8 cellular contexts compared by ENCODE assay signal in the genomic region with DNA sequence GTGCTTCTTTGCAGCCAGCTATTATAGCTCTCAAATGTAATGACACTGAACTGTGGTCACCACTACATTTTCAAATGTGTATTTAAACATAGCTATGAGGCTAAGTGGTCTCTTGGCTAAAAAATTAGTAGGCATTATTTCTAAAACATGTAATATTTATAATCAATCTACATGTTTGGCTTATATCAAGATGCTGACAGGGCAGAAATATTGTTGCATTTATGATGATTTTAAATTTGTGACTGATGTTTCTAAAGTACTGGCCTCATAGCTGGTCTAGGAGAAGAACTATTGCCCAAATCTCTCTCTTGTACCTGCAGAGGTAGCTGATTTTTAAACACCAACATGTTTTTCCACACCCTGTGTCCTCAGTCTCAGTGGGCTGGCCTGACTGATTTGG.
"Had no signal": no experiment of that assay in that cellular context is flagged by ENCODE, and none has a peak within 500 bp of the region (broad histone marks: within the 10 kb centered on the region; RNA-seq: fewer than 3 reads in every experiment).

No MANE protein-coding gene starts in this region.

- H3K4me3 ChIP-seq: GM12878 had no signal

- DNase-seq: GDM1, GF-D8 had no signal

- ATAC-seq: GM12878 had no signal

- FAIRE-seq: G401.6, GM12878, GM12891, GM12892, GM18507, GM19239 had no signal
